15 cellular contexts compared by ENCODE assay signal in genomic region chr6:21750479-21751018, GRCh38.
"Had no signal": no experiment of that assay in that cellular context is flagged by ENCODE, and none has a peak within 500 bp of the region (broad histone marks: within the 10 kb centered on the region; RNA-seq: fewer than 3 reads in every experiment).

No MANE protein-coding gene starts in this region.

- H3K27me3 Mint-ChIP-seq: stimulated activated naive CD8-positive, alpha-beta T cell treated with anti-CD3 and anti-CD28 coated beads, Interleukin-15, amount 100 ng/mL, for 72 hours had no signal

- H3K36me3 Mint-ChIP-seq: naive thymus-derived CD4-positive, alpha-beta T cell had no signal

- H3K9me3 Mint-ChIP-seq: stimulated activated naive CD8-positive, alpha-beta T cell treated with anti-CD3 and anti-CD28 coated beads, Interleukin-15, amount 100 ng/mL, for 72 hours had no signal

- H3K27me3 ChIP-seq: adrenal gland, testis had no signal

- ATAC-seq: lower lobe of right lung; naive thymus-derived CD4-positive, alpha-beta T cell; stimulated activated naive CD8-positive, alpha-beta T cell treated with anti-CD3 and anti-CD28 coated beads, Interleukin-15, amount 100 ng/mL, for 72 hours had no signal

- H3K4me1 ChIP-seq: adrenal gland, testis had no signal

- H3K9me3 ChIP-seq: adrenal gland, lower lobe of right lung, testis had no signal

- DNase-seq: activated CD4-positive, alpha-beta T cell treated with anti-CD3 and anti-CD28 coated beads, Interleukin-2, amount 50 U/mL, for 1 hour; activated naive CD4-positive, alpha-beta T cell treated with anti-CD3 and anti-CD28 coated beads, Interleukin-2, amount 50 U/mL, for 16 hours; activated T-cell treated with anti-CD3 and anti-CD28 coated beads for 4 hours; adrenal gland; central memory CD4-positive, alpha-beta T cell; cortex of kidney; hippocampal formation; kidney glomerular epithelial cell; lower lobe of right lung; naive thymus-derived CD4-positive, alpha-beta T cell; occipital lobe; stimulated activated CD4-positive, alpha-beta T cell treated with anti-CD3 and anti-CD28 coated beads, Interleukin-15, amount 100 ng/mL, for 24 hours; stimulated activated CD4-positive, alpha-beta T cell treated with anti-CD3 and anti-CD28 coated beads, Interleukin-4, amount 100 ng/mL, for 24 hours; stimulated activated naive CD8-positive, alpha-beta T cell treated with anti-CD3 and anti-CD28 coated beads, Interleukin-15, amount 100 ng/mL, for 72 hours; testis had no signal

- H3K27ac Mint-ChIP-seq: naive thymus-derived CD4-positive, alpha-beta T cell; stimulated activated naive CD8-positive, alpha-beta T cell treated with anti-CD3 and anti-CD28 coated beads, Interleukin-15, amount 100 ng/mL, for 72 hours had no signal

- H3K4me3 ChIP-seq: adrenal gland, lower lobe of right lung, testis had no signal

- H3K36me3 ChIP-seq: adrenal gland, lower lobe of right lung had no signal

- H3K4me3 Mint-ChIP-seq: naive thymus-derived CD4-positive, alpha-beta T cell; stimulated activated naive CD8-positive, alpha-beta T cell treated with anti-CD3 and anti-CD28 coated beads, Interleukin-15, amount 100 ng/mL, for 72 hours had no signal

- H3K27ac ChIP-seq: adrenal gland, lower lobe of right lung, testis had no signal
